In the genomic region with DNA sequence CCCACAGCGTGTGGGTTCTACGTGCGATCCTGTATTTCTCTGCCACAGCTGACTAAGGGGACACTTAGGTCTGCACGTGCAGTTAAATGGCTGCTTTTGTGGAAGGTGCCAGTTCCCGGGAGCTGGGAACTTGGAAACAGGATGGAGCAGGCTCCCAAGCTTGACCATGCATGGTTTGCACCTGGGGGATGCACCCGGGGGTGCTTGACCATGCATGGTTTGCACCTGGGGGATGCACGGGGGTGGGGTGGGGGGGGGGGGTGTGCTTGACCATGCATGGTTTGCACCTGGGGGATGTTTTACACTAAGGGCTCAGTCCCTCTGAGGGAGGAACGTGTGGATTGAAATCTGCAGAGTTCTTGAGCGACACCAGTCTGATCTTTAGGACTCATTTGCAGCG, we compare ENCODE assay signal across 2 cellular contexts.
TF ChIP-seq lines count a peak whose summit lies in the region.

No MANE protein-coding gene starts in this region.

TF ChIP-seq in GM12891, 5 proteins besides CTCF, POLR2A, EP300 and RAD21:
- TF ChIP-seq POLR2AphosphoS5 (IDR thresholded peaks at IDR 0.05; ENCODE audit: low read depth, low read length) (no peak), SPI1 (IDR thresholded peaks at IDR 0.05; ENCODE audit: low read depth, low read length) (no peak), POU2F2 (IDR thresholded peaks at IDR 0.05; ENCODE audit: low read depth, low read length) (no peak), PAX5 (IDR thresholded peaks at IDR 0.05; ENCODE audit: insufficient read depth, low read length, severe bottlenecking) (no peak), TAF1 (IDR thresholded peaks at IDR 0.05; ENCODE audit: low read depth, low read length) (no peak)

TF ChIP-seq in H1, 55 proteins besides CTCF, POLR2A, EP300 and RAD21:
- TF ChIP-seq GABPA (IDR thresholded peaks at IDR 0.05; ENCODE audit: borderline replicate concordance, insufficient read depth, low read length) = no peak
- no peak for TF ChIP-seq SRF (IDR thresholded peaks at IDR 0.05; ENCODE audit: low read depth, low read length)
- TF ChIP-seq CREB1 (IDR thresholded peaks at IDR 0.05) = no peak
- TF ChIP-seq CBX8 (IDR thresholded peaks at IDR 0.05; ENCODE audit: borderline replicate concordance, low read depth, low read length) = no peak
- TF ChIP-seq POU5F1 (IDR thresholded peaks at IDR 0.05; ENCODE audit: low read depth, low read length) = no peak
- TF ChIP-seq, protein P1, sequence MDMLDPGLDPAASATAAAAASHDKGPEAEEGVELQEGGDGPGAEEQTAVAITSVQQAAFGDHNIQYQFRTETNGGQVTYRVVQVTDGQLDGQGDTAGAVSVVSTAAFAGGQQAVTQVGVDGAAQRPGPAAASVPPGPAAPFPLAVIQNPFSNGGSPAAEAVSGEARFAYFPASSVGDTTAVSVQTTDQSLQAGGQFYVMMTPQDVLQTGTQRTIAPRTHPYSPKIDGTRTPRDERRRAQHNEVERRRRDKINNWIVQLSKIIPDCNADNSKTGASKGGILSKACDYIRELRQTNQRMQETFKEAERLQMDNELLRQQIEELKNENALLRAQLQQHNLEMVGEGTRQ (IDR thresholded peaks at IDR 0.05; ENCODE audit: low read length) = no peak
- TF ChIP-seq KDM4A (IDR thresholded peaks at IDR 0.05; ENCODE audit: low read depth, low read length, severe bottlenecking) = no peak
- TF ChIP-seq, protein P2, sequence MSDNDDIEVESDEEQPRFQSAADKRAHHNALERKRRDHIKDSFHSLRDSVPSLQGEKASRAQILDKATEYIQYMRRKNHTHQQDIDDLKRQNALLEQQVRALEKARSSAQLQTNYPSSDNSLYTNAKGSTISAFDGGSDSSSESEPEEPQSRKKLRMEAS (IDR thresholded peaks at IDR 0.05) = no peak
- TF ChIP-seq POLR2AphosphoS5 (IDR thresholded peaks at IDR 0.05; ENCODE audit: low read depth, low read length) = no peak
- TF ChIP-seq GTF2F1 (IDR thresholded peaks at IDR 0.05; ENCODE audit: borderline replicate concordance, low read depth, low read length) = no peak
- TF ChIP-seq TEAD4 (IDR thresholded peaks at IDR 0.05; ENCODE audit: low read depth, low read length) = no peak
- no peak for TF ChIP-seq SIN3A (conservative IDR thresholded peaks at IDR 0.05 in 1 of 2, IDR thresholded peaks at IDR 0.05 in 1 of 2; ENCODE audit: low read depth in 1 of 2, low read length in 2 of 2)
- TF ChIP-seq JUND (IDR thresholded peaks at IDR 0.05; ENCODE audit: low read length) = no peak
- TF ChIP-seq RNF2 (IDR thresholded peaks at IDR 0.05; ENCODE audit: borderline replicate concordance, low read depth, low read length, missing control alignments, poor library complexity, severe bottlenecking) = no peak
